In the genomic region with DNA sequence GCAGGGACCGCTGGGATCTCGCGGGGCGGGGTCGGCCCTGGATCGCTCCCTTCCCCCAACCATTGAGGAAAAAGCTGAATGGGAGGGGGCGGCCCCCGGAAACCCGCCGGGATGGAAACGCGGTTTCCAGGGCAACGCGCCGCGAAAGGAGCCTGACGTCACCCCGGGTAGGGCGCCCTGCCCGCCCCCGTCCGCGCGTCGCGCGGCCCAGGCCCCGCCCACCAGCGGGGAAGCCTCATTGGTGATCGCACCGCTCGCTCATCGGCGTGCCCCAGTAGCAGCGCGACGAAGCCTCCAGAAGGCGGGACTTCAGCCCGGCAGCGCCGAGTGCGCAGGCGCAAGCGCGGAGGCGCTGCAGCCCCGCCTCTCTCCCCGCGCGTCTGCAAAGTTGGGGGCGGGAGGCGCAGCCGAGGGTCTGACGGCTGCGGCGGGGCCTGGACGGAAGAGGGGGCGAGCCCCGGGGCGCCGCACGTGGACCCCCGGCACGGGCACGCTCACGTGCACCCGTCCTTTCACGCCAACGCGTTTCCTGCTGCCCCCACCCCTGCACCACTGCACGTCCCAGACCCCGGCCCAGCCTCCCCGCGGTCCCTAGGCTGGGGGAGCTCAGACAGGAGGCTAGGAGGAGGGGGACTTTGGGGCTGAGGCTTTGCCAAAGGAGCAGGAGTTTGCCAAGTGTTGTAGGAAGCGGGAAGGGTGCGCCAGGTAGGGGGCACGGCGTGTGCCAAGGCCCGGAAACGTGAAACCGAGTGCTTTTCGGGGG, we compare ENCODE assay signal across 8 cellular contexts. TPM values are rescaled to one million over a fixed set of nuclear protein-coding genes. Genes with fewer than 3 reads are reported as not detected.
DNase-seq lines count a peak whose midpoint lies in the region; ATAC-seq and TF ChIP-seq lines count a peak whose summit lies in the region.

No MANE protein-coding gene starts in this region.

- H3K4me1 Mint-ChIP-seq in activated T-helper 1 cell treated with anti-CD3 and anti-CD28 coated beads, Interleukin-12 subunit alpha, Interleukin-12 subunit beta, Interleukin-2, Interleukin-4 antibody, amounts not matched to agents 30 ng/mL and 10 ng/mL and 1 ng/mL, durations not matched to agents 14 hours and 24 hours and 36 hours (ENCODE audit: low read depth), result peaks cover 41% of the 10 kb centered on the region
- peaks cover 34 to 65% (median 54%) of the 10 kb centered on the region in 7 donors for H3K4me1 Mint-ChIP-seq in naive thymus-derived CD4-positive, alpha-beta T cell
- H3K4me1 Mint-ChIP-seq in stimulated activated memory B cell treated with anti-CD40 and anti-IgM and Interleukin-4, amounts not matched to agents 10 μg/mL and 1 μg/mL and 100 μg/mL, for 72 hours, result peaks cover 77% of the 10 kb centered on the region

- peak overlapping the region; percentile 99 for H3K27ac ChIP-seq in naive thymus-derived CD4-positive, alpha-beta T cell (ENCODE audit: low read depth, low read length)

- H3K36me3 ChIP-seq in naive thymus-derived CD4-positive, alpha-beta T cell (ENCODE audit: control insufficient read depth in 2 of 3, insufficient read depth in 3 of 3, low read length in 3 of 3), result peaks cover 2 to 21% (median 7%) of the 10 kb centered on the region in 3 experiments

- no peaks in the 10 kb centered on the region for H3K27me3 ChIP-seq in naive thymus-derived CD4-positive, alpha-beta T cell (ENCODE audit: control insufficient read depth in 2 of 2, insufficient read depth in 2 of 2, low read length in 2 of 2)

- H3K4me3 ChIP-seq in LNCaP clone FGC (ENCODE audit: low read depth, low read length), result peak overlapping the region; percentile 73
- H3K4me3 ChIP-seq in naive thymus-derived CD4-positive, alpha-beta T cell (ENCODE audit: low read length), result peak overlapping the region; percentile 95

- H3K27ac Mint-ChIP-seq in activated T-helper 1 cell treated with anti-CD3 and anti-CD28 coated beads, Interleukin-12 subunit alpha, Interleukin-12 subunit beta, Interleukin-2, Interleukin-4 antibody, amounts not matched to agents 30 ng/mL and 10 ng/mL and 1 ng/mL, durations not matched to agents 14 hours and 24 hours and 36 hours, result peak overlapping the region; percentile 93
- H3K27ac Mint-ChIP-seq in naive thymus-derived CD4-positive, alpha-beta T cell, result peak overlapping the region; percentile 88 to 98 (median 96)
- peak overlapping the region; percentile 97 for H3K27ac Mint-ChIP-seq in stimulated activated memory B cell treated with anti-CD40 and anti-IgM and Interleukin-4, amounts not matched to agents 10 μg/mL and 1 μg/mL and 100 μg/mL, for 72 hours

- peak; percentile 97 for DNase-seq in DMS53 (lab: John Stamatoyannopoulos, UW)
- peak; percentile 73 for DNase-seq in LNCaP clone FGC (ENCODE audit: low read depth)
- DNase-seq in RKO (ENCODE audit: low spot score), result peak; percentile 96
- peak; percentile 98 for DNase-seq in activated T-helper 1 cell treated with anti-CD3 and anti-CD28 coated beads, Interleukin-12 subunit alpha, Interleukin-12 subunit beta, Interleukin-2, Interleukin-4 antibody, amounts not matched to agents 30 ng/mL and 10 ng/mL and 1 ng/mL, durations not matched to agents 14 hours and 24 hours and 36 hours (ENCODE audit: low spot score)
- peak; percentile 96 for DNase-seq in fibroblast of gingiva (ENCODE audit: low read depth)
- peak; percentile 95 to 98 (median 96) for DNase-seq in naive thymus-derived CD4-positive, alpha-beta T cell

- no peaks in the 10 kb centered on the region for H3K27me3 Mint-ChIP-seq in activated T-helper 1 cell treated with anti-CD3 and anti-CD28 coated beads, Interleukin-12 subunit alpha, Interleukin-12 subunit beta, Interleukin-2, Interleukin-4 antibody, amounts not matched to agents 30 ng/mL and 10 ng/mL and 1 ng/mL, durations not matched to agents 14 hours and 24 hours and 36 hours (ENCODE audit: insufficient read depth)
- no peaks in the 10 kb centered on the region for H3K27me3 Mint-ChIP-seq in naive thymus-derived CD4-positive, alpha-beta T cell
- no peaks in the 10 kb centered on the region for H3K27me3 Mint-ChIP-seq in stimulated activated memory B cell treated with anti-CD40 and anti-IgM and Interleukin-4, amounts not matched to agents 10 μg/mL and 1 μg/mL and 100 μg/mL, for 72 hours

- CTCF ChIA-PET in naive thymus-derived CD4-positive, alpha-beta T cell (lab: Charles Lee), result interaction anchor here (0.8 to 3.5 kb wide), 4 partner anchors 7 to 17 kb away, joined by 3 to 16 read pairs (median 12); a partner anchor contains a TSS

- H3K36me3 Mint-ChIP-seq in activated T-helper 1 cell treated with anti-CD3 and anti-CD28 coated beads, Interleukin-12 subunit alpha, Interleukin-12 subunit beta, Interleukin-2, Interleukin-4 antibody, amounts not matched to agents 30 ng/mL and 10 ng/mL and 1 ng/mL, durations not matched to agents 14 hours and 24 hours and 36 hours (ENCODE audit: low read depth), result peaks cover 21% of the 10 kb centered on the region
- peaks cover 0 to 7% (median 4%) of the 10 kb centered on the region in 5 donors for H3K36me3 Mint-ChIP-seq in naive thymus-derived CD4-positive, alpha-beta T cell
- peaks cover 18% of the 10 kb centered on the region for H3K36me3 Mint-ChIP-seq in stimulated activated memory B cell treated with anti-CD40 and anti-IgM and Interleukin-4, amounts not matched to agents 10 μg/mL and 1 μg/mL and 100 μg/mL, for 72 hours

- TF ChIP-seq CTCF in LNCaP clone FGC (IDR thresholded peaks at IDR 0.05; ENCODE audit: control insufficient read depth, extremely low read depth, insufficient read depth), result no peak

- H3K4me3 Mint-ChIP-seq in activated T-helper 1 cell treated with anti-CD3 and anti-CD28 coated beads, Interleukin-12 subunit alpha, Interleukin-12 subunit beta, Interleukin-2, Interleukin-4 antibody, amounts not matched to agents 30 ng/mL and 10 ng/mL and 1 ng/mL, durations not matched to agents 14 hours and 24 hours and 36 hours, result peak overlapping the region; percentile 87
- H3K4me3 Mint-ChIP-seq in naive thymus-derived CD4-positive, alpha-beta T cell, result peak overlapping the region; percentile 83 to 93 (median 88)
- H3K4me3 Mint-ChIP-seq in stimulated activated memory B cell treated with anti-CD40 and anti-IgM and Interleukin-4, amounts not matched to agents 10 μg/mL and 1 μg/mL and 100 μg/mL, for 72 hours, result peak overlapping the region; percentile 97

- no peaks in the 10 kb centered on the region for H3K9me3 Mint-ChIP-seq in activated T-helper 1 cell treated with anti-CD3 and anti-CD28 coated beads, Interleukin-12 subunit alpha, Interleukin-12 subunit beta, Interleukin-2, Interleukin-4 antibody, amounts not matched to agents 30 ng/mL and 10 ng/mL and 1 ng/mL, durations not matched to agents 14 hours and 24 hours and 36 hours
- H3K9me3 Mint-ChIP-seq in naive thymus-derived CD4-positive, alpha-beta T cell, result no peaks in the 10 kb centered on the region
- no peaks in the 10 kb centered on the region for H3K9me3 Mint-ChIP-seq in stimulated activated memory B cell treated with anti-CD40 and anti-IgM and Interleukin-4, amounts not matched to agents 10 μg/mL and 1 μg/mL and 100 μg/mL, for 72 hours

- H3K9me3 ChIP-seq in naive thymus-derived CD4-positive, alpha-beta T cell (ENCODE audit: control insufficient read depth in 2 of 3, low read length in 3 of 3), result no peaks in the 10 kb centered on the region

- peaks cover 46 to 49% of the 10 kb centered on the region in 2 donors for H3K4me1 ChIP-seq in naive thymus-derived CD4-positive, alpha-beta T cell (ENCODE audit: control insufficient read depth in 2 of 2, insufficient read depth in 2 of 2, low read length in 2 of 2)

- POLR2A ChIA-PET in naive thymus-derived CD4-positive, alpha-beta T cell (lab: Charles Lee), result interaction anchor here (1.0 to 14.9 kb wide), 9 partner anchors 6 to 589 kb away, joined by 3 to 366 read pairs (median 6); a partner anchor contains a TSS

- intact Hi-C loops in activated T-helper 1 cell treated with anti-CD3 and anti-CD28 coated beads, Interleukin-12 subunit alpha, Interleukin-12 subunit beta, Interleukin-2, Interleukin-4 antibody, amounts not matched to agents 30 ng/mL and 10 ng/mL and 1 ng/mL, durations not matched to agents 14 hours and 24 hours and 36 hours (cut with micrococcal nuclease), result loop anchor here (1.0 kb wide), 2 partner anchors 8 to 12 kb away; a partner anchor contains a TSS
- intact Hi-C loops in naive thymus-derived CD4-positive, alpha-beta T cell (cut with micrococcal nuclease), result loop anchor here (1.0 to 10.0 kb wide), 4 partner anchors 8 to 594 kb away; a partner anchor contains a TSS

- peak; percentile 35 for ATAC-seq in GM21786 (IDR thresholded peaks at IDR 0.05; ENCODE audit: unreplicated experiment)
- ATAC-seq in naive thymus-derived CD4-positive, alpha-beta T cell, result peak; percentile 91
- peak; percentile 79 for ATAC-seq in stimulated activated memory B cell treated with anti-CD40 and anti-IgM and Interleukin-4, amounts not matched to agents 10 μg/mL and 1 μg/mL and 100 μg/mL, for 72 hours

RNA-seq across cellular contexts. Expression of a gene that starts 8.2 kb away (rescaled TPM):
- 245 and 256 TPM in 2 replicates for total RNA-seq in activated T-helper 1 cell treated with anti-CD3 and anti-CD28 coated beads, Interleukin-12 subunit alpha, Interleukin-12 subunit beta, Interleukin-2, Interleukin-4 antibody, amounts not matched to agents 30 ng/mL and 10 ng/mL and 1 ng/mL, durations not matched to agents 14 hours and 24 hours and 36 hours
- total RNA-seq in naive thymus-derived CD4-positive, alpha-beta T cell, result 100 to 1,000 TPM; 237 to 629 (median 524) TPM
- polyA plus RNA-seq in naive thymus-derived CD4-positive, alpha-beta T cell, result 100 to 1,000 TPM; 233 to 247 TPM

RNA-seq across cellular contexts. Expression of a gene that starts 12.5 kb away (rescaled TPM):
- 87.6 and 91.6 TPM in 2 replicates for total RNA-seq in activated T-helper 1 cell treated with anti-CD3 and anti-CD28 coated beads, Interleukin-12 subunit alpha, Interleukin-12 subunit beta, Interleukin-2, Interleukin-4 antibody, amounts not matched to agents 30 ng/mL and 10 ng/mL and 1 ng/mL, durations not matched to agents 14 hours and 24 hours and 36 hours
- total RNA-seq in naive thymus-derived CD4-positive, alpha-beta T cell, result 100 to 1,000 TPM in 2 of 5 experiments, 10 to 100 TPM in 3; 22.6 to 310 (median 78.1) TPM
- 1 to 10 TPM; 1.4 to 3.6 TPM for polyA plus RNA-seq in naive thymus-derived CD4-positive, alpha-beta T cell

RNA-seq across cellular contexts. Expression of a gene that starts 14.4 kb away (rescaled TPM):
- 119 and 128 TPM in 2 replicates for total RNA-seq in activated T-helper 1 cell treated with anti-CD3 and anti-CD28 coated beads, Interleukin-12 subunit alpha, Interleukin-12 subunit beta, Interleukin-2, Interleukin-4 antibody, amounts not matched to agents 30 ng/mL and 10 ng/mL and 1 ng/mL, durations not matched to agents 14 hours and 24 hours and 36 hours
- total RNA-seq in naive thymus-derived CD4-positive, alpha-beta T cell, result 10 to 100 TPM; 31.7 to 57.3 (median 47.7) TPM
- polyA plus RNA-seq in naive thymus-derived CD4-positive, alpha-beta T cell, result 10 to 100 TPM; 75.0 to 78.8 TPM

RNA-seq across cellular contexts. Expression of a gene that starts 19.4 kb away (rescaled TPM):
- total RNA-seq in activated T-helper 1 cell treated with anti-CD3 and anti-CD28 coated beads, Interleukin-12 subunit alpha, Interleukin-12 subunit beta, Interleukin-2, Interleukin-4 antibody, amounts not matched to agents 30 ng/mL and 10 ng/mL and 1 ng/mL, durations not matched to agents 14 hours and 24 hours and 36 hours, result 234 and 239 TPM in 2 replicates
- 100 to 1,000 TPM in 3 of 5 experiments, 10 to 100 TPM in 2; 90.6 to 178 (median 102) TPM for total RNA-seq in naive thymus-derived CD4-positive, alpha-beta T cell
- 100 to 1,000 TPM; 209 to 302 TPM for polyA plus RNA-seq in naive thymus-derived CD4-positive, alpha-beta T cell

RNA-seq across cellular contexts. Expression of a gene that starts 23.1 kb away (rescaled TPM):
- total RNA-seq in activated T-helper 1 cell treated with anti-CD3 and anti-CD28 coated beads, Interleukin-12 subunit alpha, Interleukin-12 subunit beta, Interleukin-2, Interleukin-4 antibody, amounts not matched to agents 30 ng/mL and 10 ng/mL and 1 ng/mL, durations not matched to agents 14 hours and 24 hours and 36 hours, result 1.5 and 1.8 TPM in 2 replicates
- under 1 TPM in 2 of 5 experiments, not detected in 3; 0.15 to 0.27 TPM for total RNA-seq in naive thymus-derived CD4-positive, alpha-beta T cell
- polyA plus RNA-seq in naive thymus-derived CD4-positive, alpha-beta T cell, result not detected

Comparison
In these comparisons a context has a peak if more than half of its experiments do, and no peak if none do; other contexts are left out.
1. Peak in every context shown above with its lines: DNase-seq, ATAC-seq, H3K4me3 ChIP-seq and H3K27ac ChIP-seq.
2. ATAC-seq: peak in every context shown above with its lines; median percentile 91 in naive thymus-derived CD4-positive, alpha-beta T cell; 79 in stimulated activated memory B cell treated with anti-CD40 and anti-IgM and Interleukin-4, amounts not matched to agents 10 μg/mL and 1 μg/mL and 100 μg/mL, for 72 hours; 35 in GM21786.